14 cellular contexts compared by ENCODE assay signal in the genomic region with DNA sequence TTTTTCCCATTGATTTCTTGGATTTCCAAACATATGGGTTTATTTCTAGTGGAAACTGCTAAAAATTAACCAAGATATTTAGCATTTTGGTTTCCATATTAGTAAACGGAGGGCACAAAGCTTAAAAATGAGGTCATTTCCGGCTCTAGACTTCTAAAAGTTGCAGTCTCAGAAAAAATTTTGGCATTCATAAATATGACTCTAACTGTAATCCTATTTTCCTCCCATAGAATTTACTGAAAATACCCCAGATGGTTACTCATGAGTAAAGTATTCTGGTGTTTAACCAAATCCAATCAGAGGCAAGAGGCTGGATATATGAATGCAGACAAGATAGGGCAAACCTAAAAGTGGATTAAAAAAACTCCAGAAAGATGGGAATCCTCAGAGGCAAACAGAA.
DNase-seq lines count a peak whose midpoint lies in the region; ATAC-seq and TF ChIP-seq lines count a peak whose summit lies in the region.
"Had no signal": no experiment of that assay in that cellular context is flagged by ENCODE, and none has a peak within 500 bp of the region (broad histone marks: within the 10 kb centered on the region; RNA-seq: fewer than 3 reads in every experiment).

No MANE protein-coding gene starts in this region.

- H3K4me1 Mint-ChIP-seq in Calu3 (ENCODE audit: low read depth, unreplicated experiment) = peaks cover 61% of the 10 kb centered on the region
- H3K4me1 Mint-ChIP-seq: activated naive CD4-positive, alpha-beta T cell treated with anti-CD3 and anti-CD28 coated beads, Interleukin-2, amount 50 U/mL, for 24 hours had no signal

- no peaks in the 10 kb centered on the region for H3K9me3 ChIP-seq in Panc1 (ENCODE audit: control insufficient read depth, insufficient read depth, low read depth, low read length)
- H3K9me3 ChIP-seq: stomach had no signal

- in situ Hi-C loops in Panc1 (cut with HindIII; ENCODE audit: low pct_unique_long_range_greater_than_20kb, low sequenced_read_pairs) = no loop called here

- no peak overlapping the region for H3K4me3 ChIP-seq in Panc1 (ENCODE audit: low read depth in 2 of 2, low read length in 2 of 2)
- H3K4me3 ChIP-seq: stomach had no signal

- TF ChIP-seq CTCF in Calu3 (IDR thresholded peaks at IDR 0.05; ENCODE audit: unreplicated experiment) = no peak
- TF ChIP-seq CTCF in Panc1 (IDR thresholded peaks at IDR 0.05) = no peak
- no peak for TF ChIP-seq CTCF in omental fat pad (IDR thresholded peaks at IDR 0.05)

- H3K36me3 ChIP-seq in Panc1 (ENCODE audit: control insufficient read depth, insufficient read depth, low read length) = no peaks in the 10 kb centered on the region
- H3K36me3 ChIP-seq: stomach had no signal

- peaks cover 56% of the 10 kb centered on the region for H3K4me1 ChIP-seq in Panc1 (ENCODE audit: control insufficient read depth, insufficient read depth, low read length)

- H3K27me3 Mint-ChIP-seq in Calu3 (ENCODE audit: unreplicated experiment) = no peaks in the 10 kb centered on the region
- H3K27me3 Mint-ChIP-seq: CD4-positive, alpha-beta T cell; progenitor cell of endocrine pancreas had no signal

- ATAC-seq in Panc1 (no peak), omental fat pad (ENCODE audit: low FRiP score) (peak; percentile 73), GM19467 (IDR thresholded peaks at IDR 0.05; ENCODE audit: unreplicated experiment) (no peak), HG03139 (IDR thresholded peaks at IDR 0.05; ENCODE audit: unreplicated experiment) (no peak), GM21360 (IDR thresholded peaks at IDR 0.05; ENCODE audit: unreplicated experiment) (no peak)

- intact Hi-C loops in Calu3 (cut with micrococcal nuclease; ENCODE audit: unreplicated experiment) (no loop called here), Panc1 (cut with micrococcal nuclease; ENCODE audit: unreplicated experiment) (no loop called here)

- no peaks in the 10 kb centered on the region for H3K36me3 Mint-ChIP-seq in Calu3 (ENCODE audit: insufficient read depth, unreplicated experiment)
- H3K36me3 Mint-ChIP-seq: activated naive CD4-positive, alpha-beta T cell treated with anti-CD3 and anti-CD28 coated beads, Interleukin-2, amount 50 U/mL, for 24 hours had no signal

- CTCF ChIA-PET in Calu3 (lab: Charles Lee) = interaction anchor here (0.5 kb wide), 1 partner anchor 834 kb away, joined by 3 read pairs; no protein-coding TSS in a partner anchor
- CTCF ChIA-PET in Panc1 (lab: Charles Lee) = no interaction called here

- peaks cover 2% of the 10 kb centered on the region for H3K9me3 Mint-ChIP-seq in Calu3 (ENCODE audit: low read depth, unreplicated experiment)
- H3K9me3 Mint-ChIP-seq: activated naive CD4-positive, alpha-beta T cell treated with anti-CD3 and anti-CD28 coated beads, Interleukin-2, amount 50 U/mL, for 24 hours; CD4-positive, alpha-beta T cell had no signal

- no peak overlapping the region for H3K4me3 Mint-ChIP-seq in Calu3 (ENCODE audit: low read depth, unreplicated experiment)
- H3K4me3 Mint-ChIP-seq: activated naive CD4-positive, alpha-beta T cell treated with anti-CD3 and anti-CD28 coated beads, Interleukin-2, amount 50 U/mL, for 24 hours; CD4-positive, alpha-beta T cell had no signal

- DNase-seq in Calu3 (no peak), Panc1 (ENCODE audit: low read depth, low spot score) (no peak), dermis blood vessel endothelial cell (peak; percentile 67), omental fat pad (ENCODE audit: low spot score) (no peak), LoVo (ENCODE audit: low spot score) (no peak)
- DNase-seq: CD4-positive, alpha-beta T cell; RPMI8226; stimulated activated CD4-positive, alpha-beta T cell treated with anti-CD3 and anti-CD28 coated beads, Interleukin-4, amount 100 ng/mL, for 4 hours; stomach had no signal

- BruUV-seq in Calu3 (replicated peaks; lab: Mats Ljungman, UMichigan) (no TSS peak), Panc1 (replicated peaks; lab: Mats Ljungman, UMichigan) (no TSS peak)

- POLR2A ChIA-PET in Panc1 (lab: Charles Lee) = interaction anchor here (0.7 kb wide), 1 partner anchor 186 kb away, joined by 3 read pairs; no protein-coding TSS in a partner anchor

- peak overlapping the region; percentile 29 for H3K27ac Mint-ChIP-seq in Calu3 (ENCODE audit: unreplicated experiment)
- H3K27ac Mint-ChIP-seq: activated naive CD4-positive, alpha-beta T cell treated with anti-CD3 and anti-CD28 coated beads, Interleukin-2, amount 50 U/mL, for 24 hours; CD4-positive, alpha-beta T cell; progenitor cell of endocrine pancreas had no signal

- H3K27me3 ChIP-seq in Panc1 (ENCODE audit: control insufficient read depth, insufficient read depth, low read length) = no peaks in the 10 kb centered on the region
- H3K27me3 ChIP-seq: stomach had no signal

- H3K27ac ChIP-seq in Panc1 (ENCODE audit: low read length) = peak overlapping the region; percentile 35
- H3K27ac ChIP-seq: stomach had no signal
